Comparison of ENCODE assay signal across 8 cellular contexts in genomic region chr9:68507098-68507795, GRCh38.
A peak's percentile ranks its signal among the peaks of the same experiment; 100 is the strongest.
DNase-seq lines count a peak whose midpoint lies in the region; ATAC-seq and TF ChIP-seq lines count a peak whose summit lies in the region.

No MANE protein-coding gene starts in this region.

- H3F3A ChIP-seq in Loucy (ENCODE audit: low read depth), result no peaks in the 10 kb centered on the region

- no peaks in the 10 kb centered on the region for H3K79me2 ChIP-seq in Loucy (ENCODE audit: insufficient read depth, low read length)

- DNase-seq in DMS53 (lab: John Stamatoyannopoulos, UW) (peak; percentile 51), choroid plexus epithelial cell (ENCODE audit: low read depth) (peak; percentile 72), midbrain (lab: John Stamatoyannopoulos, UW) (peak; percentile 29), activated T-cell treated with anti-CD3 and anti-CD28 coated beads for 4 hours (no peak), NCI-H774 (lab: John Stamatoyannopoulos, UW) (no peak)
- DNase-seq in stimulated activated CD4-positive, alpha-beta T cell treated with anti-CD3 and anti-CD28 coated beads, Interleukin-12 subunit alpha, Interleukin-12 subunit beta, amount 100 ng/mL, for 4 hours, result no peak

- H4K20me1 ChIP-seq in Loucy (ENCODE audit: insufficient read depth, low read length, poor library complexity, severe bottlenecking), result no peaks in the 10 kb centered on the region

- H3K27me3 ChIP-seq in Loucy (ENCODE audit: insufficient read depth, low read length, poor library complexity, severe bottlenecking), result no peaks in the 10 kb centered on the region

- no peaks in the 10 kb centered on the region for H3K4me1 ChIP-seq in Loucy (ENCODE audit: insufficient read depth, low read length, poor library complexity, severe bottlenecking)

- no peak overlapping the region for H3K4me2 ChIP-seq in Loucy (ENCODE audit: low read depth, low read length, poor library complexity, severe bottlenecking)

- H3K9me3 ChIP-seq in Loucy (ENCODE audit: insufficient read depth, low read depth, low read length), result no peaks in the 10 kb centered on the region

- H2AFZ ChIP-seq in Loucy (ENCODE audit: low read length), result no peak overlapping the region

- ATAC-seq in GM19023 (IDR thresholded peaks at IDR 0.05; ENCODE audit: unreplicated experiment), result no peak

- H3K9ac ChIP-seq in Loucy (ENCODE audit: low read depth, low read length, poor library complexity, severe bottlenecking), result no peak overlapping the region

- no peaks in the 10 kb centered on the region for H3K9me2 ChIP-seq in Loucy (replicated peaks; ENCODE audit: low read depth, low read length)

- no peaks in the 10 kb centered on the region for H3K36me3 ChIP-seq in Loucy (ENCODE audit: insufficient read depth, low read length)

- TF ChIP-seq CTCF in Loucy (conservative IDR thresholded peaks at IDR 0.05; ENCODE audit: low read length) (peak; percentile 75), choroid plexus epithelial cell (conservative IDR thresholded peaks at IDR 0.05; ENCODE audit: low read depth, low read length) (peak; percentile 58)

- H3K4me3 ChIP-seq in Loucy (ENCODE audit: low read length, poor library complexity, severe bottlenecking) (no peak overlapping the region), choroid plexus epithelial cell (ENCODE audit: low read depth, low read length) (no peak overlapping the region)

Comparison
In these comparisons a context has a peak if more than half of its experiments do, and no peak if none do; other contexts are left out.
1. DNase-seq: peak in DMS53 (single experiment), choroid plexus epithelial cell (single experiment) and midbrain (single experiment); none in activated T-cell treated with anti-CD3 and anti-CD28 coated beads for 4 hours (single experiment), stimulated activated CD4-positive, alpha-beta T cell treated with anti-CD3 and anti-CD28 coated beads, Interleukin-12 subunit alpha, Interleukin-12 subunit beta, amount 100 ng/mL, for 4 hours (single experiment) and NCI-H774 (single experiment).